ENCODE assay signal across 1 cellular context in the genomic region with DNA sequence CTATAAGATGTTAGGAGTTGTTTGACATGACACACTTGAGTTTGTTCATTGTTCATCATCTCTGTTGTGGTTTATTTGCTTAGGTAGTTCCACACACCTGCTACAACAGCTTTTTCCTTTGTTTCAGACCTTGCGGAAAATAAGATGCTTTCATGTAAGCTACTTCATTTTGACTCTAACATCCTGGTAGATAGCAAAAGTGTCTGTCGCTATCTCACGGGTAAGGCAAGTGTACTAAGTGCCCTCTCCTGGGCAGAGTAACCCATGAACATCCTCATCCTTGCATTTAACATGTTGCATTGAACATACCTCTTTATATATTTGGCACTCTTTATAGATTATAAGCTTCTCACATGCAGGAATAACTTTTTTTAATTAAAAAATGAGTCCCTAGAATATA.
TF ChIP-seq lines count a peak whose summit lies in the region.

No MANE protein-coding gene starts in this region.

TF ChIP-seq in SK-N-SH treated with all-trans-retinoic acid at 6 μM for 48 hours, 23 proteins besides CTCF, POLR2A, EP300 and RAD21 (continued from another document):
- TF ChIP-seq, protein P1, sequence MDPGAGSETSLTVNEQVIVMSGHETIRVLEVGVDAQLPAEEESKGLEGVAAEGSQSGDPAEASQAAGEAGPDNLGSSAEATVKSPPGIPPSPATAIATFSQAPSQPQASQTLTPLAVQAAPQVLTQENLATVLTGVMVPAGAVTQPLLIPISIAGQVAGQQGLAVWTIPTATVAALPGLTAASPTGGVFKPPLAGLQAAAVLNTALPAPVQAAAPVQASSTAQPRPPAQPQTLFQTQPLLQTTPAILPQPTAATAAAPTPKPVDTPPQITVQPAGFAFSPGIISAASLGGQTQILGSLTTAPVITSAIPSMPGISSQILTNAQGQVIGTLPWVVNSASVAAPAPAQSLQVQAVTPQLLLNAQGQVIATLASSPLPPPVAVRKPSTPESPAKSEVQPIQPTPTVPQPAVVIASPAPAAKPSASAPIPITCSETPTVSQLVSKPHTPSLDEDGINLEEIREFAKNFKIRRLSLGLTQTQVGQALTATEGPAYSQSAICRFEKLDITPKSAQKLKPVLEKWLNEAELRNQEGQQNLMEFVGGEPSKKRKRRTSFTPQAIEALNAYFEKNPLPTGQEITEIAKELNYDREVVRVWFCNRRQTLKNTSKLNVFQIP (CRISPR knock-in tag; IDR thresholded peaks at IDR 0.05; ENCODE audit: borderline replicate concordance, low read depth) = no peak
- TF ChIP-seq TOX (CRISPR knock-in tag; IDR thresholded peaks at IDR 0.05; ENCODE audit: borderline replicate concordance) = no peak
- no peak for TF ChIP-seq BACH2 (CRISPR knock-in tag; IDR thresholded peaks at IDR 0.05; ENCODE audit: borderline replicate concordance)
- TF ChIP-seq GLIS3 (CRISPR knock-in tag; IDR thresholded peaks at IDR 0.05) = no peak
- TF ChIP-seq ISL1 (CRISPR knock-in tag; IDR thresholded peaks at IDR 0.05) = no peak
- TF ChIP-seq ZNF8 (CRISPR knock-in tag; IDR thresholded peaks at IDR 0.05) = no peak
- no peak for TF ChIP-seq ZNF565 (CRISPR knock-in tag; conservative IDR thresholded peaks at IDR 0.05; ENCODE audit: low read depth)
- no peak for TF ChIP-seq ESRRG (CRISPR knock-in tag; IDR thresholded peaks at IDR 0.05)
- TF ChIP-seq ZFP3 (CRISPR knock-in tag; IDR thresholded peaks at IDR 0.05) = no peak
TF ChIP-seq in SK-N-SH treated with all-trans-retinoic acid at 6 μM for 48 hours: peak in this region for 0.
